8 cellular contexts compared by ENCODE assay signal in the genomic region with DNA sequence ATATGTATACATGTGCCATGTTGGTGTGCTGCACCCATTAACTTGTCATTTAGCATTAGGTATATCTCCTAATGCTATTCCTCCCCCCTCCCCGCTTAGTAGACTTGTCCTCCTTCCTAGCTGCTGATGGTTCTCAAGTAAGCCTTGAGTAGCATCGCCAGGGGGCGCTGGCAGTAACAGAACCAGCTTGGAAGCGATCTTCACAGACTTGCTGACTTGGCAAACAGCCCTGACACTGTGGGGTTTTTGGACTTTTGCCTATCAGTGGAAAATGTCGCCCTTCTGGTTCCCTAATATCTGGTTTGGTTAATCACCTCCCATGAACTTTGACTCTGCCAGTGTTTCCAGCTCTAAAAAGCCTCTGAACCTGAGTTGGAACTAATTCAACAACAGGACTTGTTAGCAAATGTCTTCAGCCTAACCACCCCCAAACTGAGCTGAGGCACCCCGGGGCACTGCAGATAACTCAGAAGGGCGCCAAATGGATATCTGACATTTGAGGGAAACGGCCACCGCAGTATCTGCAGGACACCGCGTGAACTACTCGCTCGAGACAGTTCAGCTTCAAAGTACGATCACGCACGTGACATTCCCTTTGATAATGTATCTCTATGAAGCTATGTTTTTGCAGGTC. TPM values are rescaled to one million over a fixed set of nuclear protein-coding genes. Genes with fewer than 3 reads are reported as not detected.
DNase-seq lines count a peak whose midpoint lies in the region; ATAC-seq, FAIRE-seq and TF ChIP-seq lines count a peak whose summit lies in the region.

No MANE protein-coding gene starts in this region.

- H3K4me1 ChIP-seq in CD4-positive, alpha-beta memory T cell (ENCODE audit: insufficient read depth, low read length), result peaks cover 6% of the 10 kb centered on the region

- peaks cover 29% of the 10 kb centered on the region for H3K36me3 ChIP-seq in CD4-positive, alpha-beta memory T cell (ENCODE audit: insufficient read depth, low read length)

- no peaks in the 10 kb centered on the region for H3K27me3 Mint-ChIP-seq in CD4-positive, alpha-beta memory T cell
- H3K27me3 Mint-ChIP-seq in activated CD8-positive, alpha-beta T cell treated with anti-CD3 and anti-CD28 coated beads for 36 hours, result no peaks in the 10 kb centered on the region

- no peak overlapping the region for H3K27ac ChIP-seq in CD4-positive, alpha-beta memory T cell (ENCODE audit: low read depth, low read length)

- H3K4me1 Mint-ChIP-seq in CD4-positive, alpha-beta memory T cell, result peaks cover 8 to 11% (median 10%) of the 10 kb centered on the region in 4 donors
- peaks cover 15% of the 10 kb centered on the region for H3K4me1 Mint-ChIP-seq in activated CD8-positive, alpha-beta T cell treated with anti-CD3 and anti-CD28 coated beads for 36 hours (ENCODE audit: low read depth)

- H3K27ac Mint-ChIP-seq in CD4-positive, alpha-beta memory T cell, result peak overlapping the region in 6 of 7 donors; percentile 15 to 86 (median 48)
- peak overlapping the region; percentile 53 for H3K27ac Mint-ChIP-seq in activated CD8-positive, alpha-beta T cell treated with anti-CD3 and anti-CD28 coated beads for 36 hours

- intact Hi-C loops in CD4-positive, alpha-beta memory T cell (cut with micrococcal nuclease), result loop anchor here (1.0 to 2.0 kb wide), 3 partner anchors 35 to 108 kb away; no protein-coding TSS in a partner anchor
- intact Hi-C loops in activated CD8-positive, alpha-beta T cell treated with anti-CD3 and anti-CD28 coated beads for 36 hours (cut with micrococcal nuclease), result loop anchor here (1.0 to 5.0 kb wide), 2 partner anchors 35 to 108 kb away; no protein-coding TSS in a partner anchor

- POLR2A ChIA-PET in CD4-positive, alpha-beta memory T cell (lab: Charles Lee; ENCODE audit: partially characterized antibody), result interaction anchor here (0.7 to 4.0 kb wide), 14 partner anchors 9 to 128 kb away, joined by 3 to 49 read pairs (median 6); partner anchors contain the start of genes FMNL1, MAP3K14 and SPATA32
- POLR2A ChIA-PET in activated CD8-positive, alpha-beta T cell treated with anti-CD3 and anti-CD28 coated beads for 36 hours (lab: Charles Lee), result interaction anchor here (0.7 to 1.4 kb wide), 12 partner anchors 13 to 111 kb away, joined by 3 to 11 read pairs (median 4); partner anchors contain the start of gene MAP3K14

- peak; percentile 95 for ATAC-seq in activated CD8-positive, alpha-beta T cell treated with anti-CD3 and anti-CD28 coated beads for 36 hours

- no peak overlapping the region for H3K4me3 ChIP-seq in CD4-positive, alpha-beta memory T cell (ENCODE audit: low read length in 2 of 2)

- CTCF ChIA-PET in CD4-positive, alpha-beta memory T cell (lab: Charles Lee; ENCODE audit: partially characterized antibody), result interaction anchor here (0.5 to 5.5 kb wide), 42 partner anchors 11 to 202 kb away, joined by 3 to 215 read pairs (median 6); partner anchors contain the start of genes ACBD4, FMNL1 and MAP3K14
- CTCF ChIA-PET in activated CD8-positive, alpha-beta T cell treated with anti-CD3 and anti-CD28 coated beads for 36 hours (lab: Charles Lee), result interaction anchor here (0.6 to 13.2 kb wide), 48 partner anchors 8 to 151 kb away, joined by 3 to 270 read pairs (median 7); partner anchors contain the start of genes ACBD4, HEXIM2 and MAP3K14

- peak; percentile 83 to 91 (median 85) for DNase-seq in CD4-positive, alpha-beta memory T cell
- DNase-seq in HTR-8/SVneo (ENCODE audit: insufficient read length, low spot score) (peak; percentile 90), NK-92 (lab: John Stamatoyannopoulos, UW; ENCODE audit: unreplicated experiment) (peak; percentile 30), medulla oblongata (ENCODE audit: extremely low spot score) (peak; percentile 96), GOT3 (lab: John Stamatoyannopoulos, UW) (no peak)
- peak; percentile 98 for DNase-seq in activated CD8-positive, alpha-beta T cell treated with anti-CD3 and anti-CD28 coated beads for 36 hours
- peak; percentile 87 for DNase-seq in effector CD4-positive, alpha-beta T cell
- peak; percentile 86 for DNase-seq in stimulated activated CD8-positive, alpha-beta memory T cell treated with anti-CD3 and anti-CD28 coated beads, Interleukin-12 subunit alpha, Interleukin-12 subunit beta, amount 100 ng/mL, for 1 hour (ENCODE audit: low read depth)

- peak; percentile 78 for TF ChIP-seq CTCF in activated CD8-positive, alpha-beta T cell treated with anti-CD3 and anti-CD28 coated beads for 36 hours (IDR thresholded peaks at IDR 0.05)

- no peaks in the 10 kb centered on the region for H3K9me3 ChIP-seq in CD4-positive, alpha-beta memory T cell (ENCODE audit: control insufficient read depth in 1 of 2, low read length in 2 of 2)

- no peak overlapping the region for H3K4me3 Mint-ChIP-seq in CD4-positive, alpha-beta memory T cell
- no peak overlapping the region for H3K4me3 Mint-ChIP-seq in activated CD8-positive, alpha-beta T cell treated with anti-CD3 and anti-CD28 coated beads for 36 hours

- no peaks in the 10 kb centered on the region for H3K9me3 Mint-ChIP-seq in CD4-positive, alpha-beta memory T cell
- no peaks in the 10 kb centered on the region for H3K9me3 Mint-ChIP-seq in activated CD8-positive, alpha-beta T cell treated with anti-CD3 and anti-CD28 coated beads for 36 hours

- no peaks in the 10 kb centered on the region for H3K27me3 ChIP-seq in CD4-positive, alpha-beta memory T cell (ENCODE audit: insufficient read depth, low read length)

- FAIRE-seq in HTR-8/SVneo (lab: Jason Lieb, UNC), result peak; percentile 99

- peaks cover 13 to 40% of the 10 kb centered on the region in 2 donors for H3K36me3 Mint-ChIP-seq in CD4-positive, alpha-beta memory T cell
- peaks cover 34% of the 10 kb centered on the region for H3K36me3 Mint-ChIP-seq in activated CD8-positive, alpha-beta T cell treated with anti-CD3 and anti-CD28 coated beads for 36 hours (ENCODE audit: low read depth)

RNA-seq across cellular contexts. Expression of gene SPATA32, which starts 15.4 kb away (rescaled TPM):
- under 1 TPM; 0.22 to 0.41 TPM for total RNA-seq in CD4-positive, alpha-beta memory T cell
- under 1 TPM; 0.25 to 0.49 TPM for polyA plus RNA-seq in CD4-positive, alpha-beta memory T cell
- under 1 TPM; 0.27 to 0.63 TPM for total RNA-seq in activated CD8-positive, alpha-beta T cell treated with anti-CD3 and anti-CD28 coated beads for 36 hours

RNA-seq across cellular contexts. Expression of gene MAP3K14, which starts 39.5 kb away (rescaled TPM):
- total RNA-seq in CD4-positive, alpha-beta memory T cell, result 10 to 100 TPM; 48.7 to 49.3 TPM
- 10 to 100 TPM in 1 of 2 donors, 1 to 10 TPM in 1; 2.3 to 14.5 TPM for polyA plus RNA-seq in CD4-positive, alpha-beta memory T cell
- total RNA-seq in activated CD8-positive, alpha-beta T cell treated with anti-CD3 and anti-CD28 coated beads for 36 hours, result 10 to 100 TPM; 31.6 to 31.9 TPM

RNA-seq across cellular contexts. Expression of gene FMNL1, which starts 55.6 kb away (rescaled TPM):
- 100 to 1,000 TPM; 403 to 405 TPM for total RNA-seq in CD4-positive, alpha-beta memory T cell
- polyA plus RNA-seq in CD4-positive, alpha-beta memory T cell, result 10 to 100 TPM in 1 of 2 donors, 1 to 10 TPM in 1; 8.1 to 64.4 TPM
- total RNA-seq in activated CD8-positive, alpha-beta T cell treated with anti-CD3 and anti-CD28 coated beads for 36 hours, result 100 to 1,000 TPM; 285 to 298 TPM
